29 cellular contexts compared by ENCODE assay signal in the genomic region with DNA sequence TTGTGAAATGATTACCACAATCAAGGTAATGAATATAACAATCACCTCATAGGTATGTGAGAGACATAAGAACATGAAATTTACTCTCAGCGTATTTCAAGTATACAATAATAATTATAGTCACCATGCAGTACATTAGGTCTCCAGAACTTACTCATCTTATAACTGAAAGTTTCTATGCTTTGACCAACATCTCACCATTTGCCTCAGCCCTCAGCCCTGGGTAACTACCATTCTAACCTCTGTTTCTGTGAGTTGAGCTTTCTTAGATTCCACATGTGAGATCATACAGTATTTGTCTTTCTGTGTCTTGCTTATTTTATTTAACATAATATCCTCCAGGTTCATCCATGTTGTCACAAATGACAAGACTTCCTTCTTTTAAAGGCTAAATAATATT.
"Had no signal": no experiment of that assay in that cellular context is flagged by ENCODE, and none has a peak within 500 bp of the region (broad histone marks: within the 10 kb centered on the region; RNA-seq: fewer than 3 reads in every experiment).

No MANE protein-coding gene starts in this region.

- H3K4me3 ChIP-seq: left lung, lower lobe of right lung, pancreas, prostate gland, skin epidermis, suprapubic skin, thoracic aorta, tibial artery, upper lobe of right lung had no signal

- H3K9me3 Mint-ChIP-seq: naive thymus-derived CD8-positive, alpha-beta T cell; nephron; neural crest cell had no signal

- H3K27ac Mint-ChIP-seq: naive thymus-derived CD8-positive, alpha-beta T cell; nephron had no signal

- H3K27me3 ChIP-seq: left lung, pancreas, suprapubic skin, tibial artery, upper lobe of right lung had no signal

- H3K36me3 ChIP-seq: pancreas, prostate gland had no signal

- FAIRE-seq: keratinocyte, pancreas, urothelium cell line had no signal

- H3K27me3 Mint-ChIP-seq: naive thymus-derived CD8-positive, alpha-beta T cell had no signal

- DNase-seq: hippocampal formation; left colon; left lung; lower lobe of right lung; mammary epithelial cell; mesenchymal stem cell; naive thymus-derived CD8-positive, alpha-beta T cell; nucleus accumbens; pancreas; posterior cingulate gyrus; retina; right cardiac atrium; stimulated activated CD4-positive, alpha-beta T cell treated with anti-CD3 and anti-CD28 coated beads, Interleukin-12 subunit alpha, Interleukin-12 subunit beta, amount 100 ng/mL, for 4 hours; stimulated activated CD4-positive, alpha-beta T cell treated with anti-CD3 and anti-CD28 coated beads, Interleukin-15, amount 100 ng/mL, for 24 hours; stimulated activated CD4-positive, alpha-beta T cell treated with anti-CD3 and anti-CD28 coated beads, Interleukin-2, amount 100 ng/mL, for 24 hours; stimulated activated CD4-positive, alpha-beta T cell treated with anti-CD3 and anti-CD28 coated beads, Interleukin-4, amount 100 ng/mL, for 1 hour; stimulated activated naive CD4-positive, alpha-beta T cell treated with Interleukin-2 at 50 U/mL for 16 hours; tibial artery; trophoblast cell; upper lobe of right lung had no signal

- H3K4me1 ChIP-seq: left lung, lower lobe of right lung, pancreas, prostate gland, suprapubic skin, tibial artery, upper lobe of right lung had no signal

- H3K4me1 Mint-ChIP-seq: naive thymus-derived CD8-positive, alpha-beta T cell; neural crest cell had no signal

- H3K4me3 Mint-ChIP-seq: naive thymus-derived CD8-positive, alpha-beta T cell; nephron; neural crest cell had no signal

- H3K27ac ChIP-seq: left lung, lower lobe of right lung, pancreas, prostate gland, skin epidermis, suprapubic skin, thoracic aorta, tibial artery, upper lobe of right lung had no signal

- ATAC-seq: left colon; left lung; lower lobe of right lung; naive thymus-derived CD8-positive, alpha-beta T cell; pancreas; right cardiac atrium; sciatic nerve; upper lobe of right lung had no signal

- H3K9me3 ChIP-seq: left lung, lower lobe of right lung, pancreas, prostate gland, suprapubic skin, thoracic aorta, tibial artery, upper lobe of right lung had no signal
